5 cellular contexts compared by ENCODE assay signal in genomic region chr7:144287385-144287784, GRCh38. TPM values are rescaled to one million over a fixed set of nuclear protein-coding genes. Genes with fewer than 3 reads are reported as not detected.
"Had no signal": no experiment of that assay in that cellular context is flagged by ENCODE, and none has a peak within 500 bp of the region (broad histone marks: within the 10 kb centered on the region; RNA-seq: fewer than 3 reads in every experiment).

No MANE protein-coding gene starts in this region.

RNA-seq across cellular contexts. Expression of gene CTAGE8, which starts 18.3 kb away (rescaled TPM):
- total RNA-seq: GM23248, H7, HT-29, IMR-90 had no signal
- polyA plus RNA-seq: GM23248, IMR-90 had no signal

RNA-seq across cellular contexts. Expression of gene OR2A7, which starts 22.8 kb away (rescaled TPM):
- total RNA-seq: GM23248, H4, IMR-90 had no signal
- polyA plus RNA-seq: IMR-90 had no signal

RNA-seq across cellular contexts. Expression of gene OR2A1, which starts 24.8 kb away (rescaled TPM):
- total RNA-seq: H4, H7, HT-29, IMR-90 had no signal
- polyA plus RNA-seq: IMR-90 had no signal

RNA-seq across cellular contexts. Expression of gene OR2A42, which starts 48.0 kb away (rescaled TPM):
- total RNA-seq: H4, H7, HT-29, IMR-90 had no signal
- polyA plus RNA-seq: IMR-90 had no signal
